In genomic region chr22:34493471-34493870, GRCh38 we compare ENCODE assay signal across 9 cellular contexts.
"Had no signal": no experiment of that assay in that cellular context is flagged by ENCODE, and none has a peak within 500 bp of the region (broad histone marks: within the 10 kb centered on the region; RNA-seq: fewer than 3 reads in every experiment).

No MANE protein-coding gene starts in this region.

- DNase-seq: GM23248, GOT3, H7, HFFc6, IMR-90 had no signal

- H3K27ac Mint-ChIP-seq: HFFc6 had no signal

- H3K27ac ChIP-seq: GM23248 had no signal

- H3K36me3 ChIP-seq: HAP-1 had no signal

- H3K4me3 ChIP-seq: GM23248, HAP-1, K562 had no signal

- ATAC-seq: HCT116, K562 had no signal

- H3K4me1 ChIP-seq: HAP-1 had no signal

- H3K9me3 ChIP-seq: HAP-1 had no signal

- H3K9ac ChIP-seq: GM23248 had no signal

- H3K4me3 Mint-ChIP-seq: HFFc6 had no signal

- FAIRE-seq: HTR-8/SVneo, K562 had no signal
